Comparison of ENCODE assay signal across 3 cellular contexts in the genomic region with DNA sequence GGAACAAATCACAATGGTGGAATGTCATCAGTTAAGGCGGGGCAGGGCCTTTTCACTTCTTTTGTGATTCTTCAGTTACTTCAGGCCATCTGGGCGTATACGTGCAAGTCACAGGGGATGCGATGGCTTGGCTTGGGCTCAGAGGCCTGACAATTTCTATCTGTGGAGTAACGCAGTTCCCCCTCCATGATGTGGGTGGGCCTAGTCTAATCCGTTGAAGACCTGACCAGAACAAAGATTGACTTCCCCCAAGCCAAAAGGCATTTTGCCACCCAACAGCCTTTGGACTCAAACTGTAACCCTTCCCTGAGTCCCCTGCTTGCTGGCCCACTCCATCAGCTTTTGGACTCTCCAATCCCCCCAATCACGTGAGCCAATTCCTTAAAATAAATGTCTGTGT.
DNase-seq lines count a peak whose midpoint lies in the region; ATAC-seq, FAIRE-seq and TF ChIP-seq lines count a peak whose summit lies in the region.
"Not testable (repeated sequence)": the region's sequence is repeated elsewhere in the genome, so short reads cannot be mapped to it uniquely, and the experiment has no call there.

No MANE protein-coding gene starts in this region.

- FAIRE-seq in K562 (lab: Jason Lieb, UNC) = not testable (repeated sequence)

- not testable (repeated sequence) for H3K9ac ChIP-seq in K562 (ENCODE audit: insufficient read depth in 1 of 2, low read depth in 2 of 2, low read length in 2 of 2)

- DNase-seq in LoVo (ENCODE audit: low spot score) (peak; percentile 7), islet precursor cell (peak; percentile 6)
- DNase-seq in K562 (ENCODE audit: extremely low read depth in 1 of 4, low spot score in 3 of 4) = not testable (repeated sequence)

- not testable (repeated sequence) for H3K4me3 ChIP-seq in K562

- not testable (repeated sequence) for TF ChIP-seq CTCF in K562 (IDR thresholded peaks at IDR 0.05 in 2 of 3, conservative IDR thresholded peaks at IDR 0.05 in 1 of 3; ENCODE audit: insufficient read depth in 2 of 3, low read depth in 1 of 3, low read length in 3 of 3)

- not testable (repeated sequence) for H3K4me1 ChIP-seq in K562 (replicated peaks in 1 of 2; ENCODE audit: control insufficient read depth in 2 of 2, insufficient read depth in 2 of 2, low read length in 2 of 2)

- not testable (repeated sequence) for H2AFZ ChIP-seq in K562 (ENCODE audit: low read depth, low read length)

- TF ChIP-seq POLR2A in K562 (conservative IDR thresholded peaks at IDR 0.05) = not testable (repeated sequence)

- H3K27ac ChIP-seq in K562 (ENCODE audit: extremely low read depth, low read depth, low read length) = not testable (repeated sequence)

- not testable (repeated sequence) for H3K36me3 ChIP-seq in K562 (ENCODE audit: control insufficient read depth, insufficient read depth, low read length)

- POLR2A ChIA-PET in K562 (lab: Yijun Ruan, JAX) = not testable (repeated sequence)

- not testable (repeated sequence) for H3K9me3 ChIP-seq in K562 (replicated peaks; ENCODE audit: control insufficient read depth, insufficient read depth, low read depth, low read length)

- ATAC-seq in K562 = not testable (repeated sequence)

- in situ Hi-C loops in K562 (cut with MboI) = not testable (repeated sequence)

- not testable (repeated sequence) for H3K79me2 ChIP-seq in K562 (ENCODE audit: control insufficient read depth, insufficient read depth, low read length)

- not testable (repeated sequence) for H3K27me3 ChIP-seq in K562 (ENCODE audit: control insufficient read depth in 2 of 2, insufficient read depth in 2 of 2, low read length in 2 of 2)

- TF ChIP-seq RAD21 in K562 (CRISPR knock-in tag; conservative IDR thresholded peaks at IDR 0.05 in 1 of 2, IDR thresholded peaks at IDR 0.05 in 1 of 2) = not testable (repeated sequence)

- intact Hi-C loops in K562 (cut with micrococcal nuclease) = not testable (repeated sequence)

- not testable (repeated sequence) for H3K4me2 ChIP-seq in K562 (ENCODE audit: insufficient read depth, low read length)

- H3K9me1 ChIP-seq in K562 (ENCODE audit: control insufficient read depth, insufficient read depth, low read length) = not testable (repeated sequence)

- TF ChIP-seq EP300 in K562 (IDR thresholded peaks at IDR 0.05; ENCODE audit: low read length) = not testable (repeated sequence)

- CTCF ChIA-PET in K562 (lab: Yijun Ruan, JAX; ENCODE audit: low intra/inter-chr PET ratio) = not testable (repeated sequence)

- H4K20me1 ChIP-seq in K562 (replicated peaks; ENCODE audit: control insufficient read depth, insufficient read depth, low read length) = not testable (repeated sequence)

- not testable (repeated sequence) for BruUV-seq in K562 (replicated peaks; lab: Mats Ljungman, UMichigan)

- WGBS in K562 (ENCODE audit: insufficient coverage, low coverage, missing lambda C conversion rate) = 0% methylated on average over 5 of the region's 7 CpGs

TF ChIP-seq in K562, 482 proteins besides CTCF, POLR2A, EP300 and RAD21:
- peak; percentile 92 for TF ChIP-seq ZNF134 (CRISPR knock-in tag; conservative IDR thresholded peaks at IDR 0.05)
